Comparison of ENCODE assay signal across 16 cellular contexts in the genomic region with DNA sequence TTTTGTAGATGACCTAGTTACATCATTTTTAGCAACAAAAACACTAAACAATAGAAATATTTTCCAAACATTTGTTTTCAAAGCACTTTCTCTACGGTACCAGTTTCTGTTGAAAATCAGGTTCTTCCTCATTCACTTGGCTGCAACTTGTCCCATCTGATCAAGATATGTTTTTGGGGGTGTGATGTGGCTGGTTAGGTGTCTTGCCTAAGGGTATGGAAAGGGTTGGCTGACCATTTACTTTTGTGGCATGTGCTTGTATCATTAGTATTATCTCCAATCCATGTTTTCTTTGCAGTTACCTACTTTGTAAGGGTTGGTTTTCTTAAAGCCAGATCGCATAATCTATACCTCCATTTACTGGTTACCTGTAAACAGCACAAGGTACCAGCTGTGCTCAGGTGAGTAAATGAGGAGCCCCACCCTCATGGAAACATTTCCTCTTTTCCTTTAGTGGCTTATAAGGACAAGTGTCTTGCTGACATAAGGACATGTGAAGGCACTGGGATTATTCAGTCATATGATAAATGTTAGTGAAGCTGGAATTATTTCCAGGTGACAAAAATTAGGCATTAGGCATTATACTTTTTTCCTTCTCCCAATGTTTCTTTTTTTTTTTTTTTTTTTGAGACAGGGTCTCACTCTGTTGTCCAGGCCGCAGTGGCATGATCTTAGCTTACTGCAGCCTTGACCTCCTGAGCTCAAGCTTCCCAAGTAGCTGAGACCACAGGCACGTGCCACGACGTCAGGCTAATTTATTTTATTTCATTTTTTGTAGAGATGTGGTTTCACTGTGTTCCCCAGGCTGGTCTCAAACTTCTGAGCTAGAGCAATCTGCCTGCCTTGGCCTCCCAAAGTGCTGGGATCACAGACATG.
A peak's percentile ranks its signal among the peaks of the same experiment; 100 is the strongest.
DNase-seq lines count a peak whose midpoint lies in the region; ATAC-seq, FAIRE-seq and TF ChIP-seq lines count a peak whose summit lies in the region.
"Had no signal": no experiment of that assay in that cellular context is flagged by ENCODE, and none has a peak within 500 bp of the region (broad histone marks: within the 10 kb centered on the region; RNA-seq: fewer than 3 reads in every experiment).

No MANE protein-coding gene starts in this region.

- H3K4me3 ChIP-seq in K562 (no peak overlapping the region), small intestine (ENCODE audit: low read depth in 1 of 2, low read length in 2 of 2) (no peak overlapping the region)

- no peak overlapping the region for H2AFZ ChIP-seq in K562 (ENCODE audit: low read depth, low read length)

- H3K27me3 ChIP-seq in K562 (ENCODE audit: control insufficient read depth in 2 of 2, insufficient read depth in 2 of 2, low read length in 2 of 2) (no peaks in the 10 kb centered on the region), small intestine (ENCODE audit: control insufficient read depth in 2 of 2, insufficient read depth in 2 of 2, low read length in 2 of 2) (no peaks in the 10 kb centered on the region)

- H4K20me1 ChIP-seq in K562 (replicated peaks; ENCODE audit: control insufficient read depth, insufficient read depth, low read length): 0 out of 2 replicates have a peak, but pooled peaks cover 5% of the 10 kb centered on the region

- no peaks in the 10 kb centered on the region for H3K27me3 Mint-ChIP-seq in activated naive CD8-positive, alpha-beta T cell
- no peaks in the 10 kb centered on the region for H3K27me3 Mint-ChIP-seq in activated naive CD8-positive, alpha-beta T cell treated with anti-CD3 and anti-CD28 coated beads, Interleukin-2, amount 50 U/mL, for 24 hours
- H3K27me3 Mint-ChIP-seq: CD4-positive, alpha-beta T cell had no signal

- TF ChIP-seq RAD21 in K562 (CRISPR knock-in tag; conservative IDR thresholded peaks at IDR 0.05 in 1 of 2, IDR thresholded peaks at IDR 0.05 in 1 of 2): no peak

- FAIRE-seq in K562 (lab: Jason Lieb, UNC) (peak; percentile 35), small intestine (lab: Jason Lieb, UNC) (no peak)
- FAIRE-seq: A204.1 had no signal

- ATAC-seq in activated naive CD8-positive, alpha-beta T cell treated with anti-CD3 and anti-CD28 coated beads, Interleukin-2, amount 50 U/mL, for 24 hours: no peak
- no peak for ATAC-seq in K562
- no peak for ATAC-seq in GM19455 (IDR thresholded peaks at IDR 0.05; ENCODE audit: unreplicated experiment)
- ATAC-seq in HG02571 (IDR thresholded peaks at IDR 0.05; ENCODE audit: unreplicated experiment): no peak

- CTCF ChIA-PET in K562 (lab: Yijun Ruan, JAX; ENCODE audit: low intra/inter-chr PET ratio): interaction anchor here (0.6 kb wide), 1 partner anchor 16 kb away, joined by 3 read pairs; no protein-coding TSS in a partner anchor

- POLR2A ChIA-PET in K562 (lab: Yijun Ruan, JAX): interaction anchor here (1.0 kb wide), 1 partner anchor 11 kb away, joined by 3 read pairs; no protein-coding TSS in a partner anchor

- H3K4me1 Mint-ChIP-seq in activated naive CD8-positive, alpha-beta T cell (ENCODE audit: low read depth): peaks cover 4% of the 10 kb centered on the region
- H3K4me1 Mint-ChIP-seq in activated naive CD8-positive, alpha-beta T cell treated with anti-CD3 and anti-CD28 coated beads, Interleukin-2, amount 50 U/mL, for 24 hours: peaks cover 17% of the 10 kb centered on the region

- no peak for DNase-seq in activated naive CD8-positive, alpha-beta T cell treated with anti-CD3 and anti-CD28 coated beads, Interleukin-2, amount 50 U/mL, for 24 hours
- DNase-seq in HuH-7.5 (ENCODE audit: low spot score) (peak; percentile 35), K562 (ENCODE audit: extremely low read depth in 1 of 4, low spot score in 3 of 4) (no peak), small intestine (peak; percentile 20), dermis blood vessel endothelial cell (no peak)
- DNase-seq: CD4-positive, alpha-beta T cell; NCI-H1105; NCI-H2081; NCI-H510A; NCI-H774; SHP77 had no signal

- H3K4me1 ChIP-seq in K562 (replicated peaks in 1 of 2; ENCODE audit: control insufficient read depth in 2 of 2, insufficient read depth in 2 of 2, low read length in 2 of 2) (no peaks in the 10 kb centered on the region), small intestine (ENCODE audit: control insufficient read depth in 2 of 2, insufficient read depth in 1 of 2, low read depth in 1 of 2, low read length in 1 of 2) (no peaks in the 10 kb centered on the region)

- H3K9me1 ChIP-seq in K562 (ENCODE audit: control insufficient read depth, insufficient read depth, low read length): no peaks in the 10 kb centered on the region

- H3K27ac ChIP-seq in K562 (ENCODE audit: extremely low read depth, low read depth, low read length): no peak overlapping the region
- H3K27ac ChIP-seq in small intestine (ENCODE audit: low read depth in 1 of 2, low read length in 1 of 2): no peak overlapping the region
- H3K27ac ChIP-seq: HL-60 had no signal

- no peaks in the 10 kb centered on the region for H3K36me3 ChIP-seq in K562 (ENCODE audit: control insufficient read depth, insufficient read depth, low read length)
- H3K36me3 ChIP-seq in small intestine (ENCODE audit: control insufficient read depth in 2 of 2, insufficient read depth in 2 of 2, low read length in 2 of 2): no peaks in the 10 kb centered on the region

- 86% methylated on average over 6 of the region's 6 CpGs for WGBS in K562 (ENCODE audit: insufficient coverage, low coverage, missing lambda C conversion rate)
- WGBS in small intestine, 3 donors: 85 to 86% (median 85%) methylated on average over 6 of the region's 6 CpGs

- H3K4me3 Mint-ChIP-seq in activated naive CD8-positive, alpha-beta T cell: no peak overlapping the region
- H3K4me3 Mint-ChIP-seq in activated naive CD8-positive, alpha-beta T cell treated with anti-CD3 and anti-CD28 coated beads, Interleukin-2, amount 50 U/mL, for 24 hours: no peak overlapping the region
- H3K4me3 Mint-ChIP-seq: CD4-positive, alpha-beta T cell had no signal

- TF ChIP-seq POLR2A in K562 (conservative IDR thresholded peaks at IDR 0.05): no peak

- in situ Hi-C loops in K562 (cut with MboI): no loop called here

- H3K36me3 Mint-ChIP-seq in activated naive CD8-positive, alpha-beta T cell: peaks cover 2% of the 10 kb centered on the region
- no peaks in the 10 kb centered on the region for H3K36me3 Mint-ChIP-seq in activated naive CD8-positive, alpha-beta T cell treated with anti-CD3 and anti-CD28 coated beads, Interleukin-2, amount 50 U/mL, for 24 hours (ENCODE audit: low read depth)

- no peak for TF ChIP-seq EP300 in K562 (IDR thresholded peaks at IDR 0.05; ENCODE audit: low read length)

- H3K9ac ChIP-seq in K562 (ENCODE audit: insufficient read depth in 1 of 2, low read depth in 2 of 2, low read length in 2 of 2): no peak overlapping the region

- H3K9me3 Mint-ChIP-seq in activated naive CD8-positive, alpha-beta T cell (ENCODE audit: low read depth): no peaks in the 10 kb centered on the region
- no peaks in the 10 kb centered on the region for H3K9me3 Mint-ChIP-seq in activated naive CD8-positive, alpha-beta T cell treated with anti-CD3 and anti-CD28 coated beads, Interleukin-2, amount 50 U/mL, for 24 hours
- H3K9me3 Mint-ChIP-seq: CD4-positive, alpha-beta T cell had no signal

- no peaks in the 10 kb centered on the region for H3K79me2 ChIP-seq in K562 (ENCODE audit: control insufficient read depth, insufficient read depth, low read length)

- TF ChIP-seq CTCF in K562 (IDR thresholded peaks at IDR 0.05 in 2 of 3, conservative IDR thresholded peaks at IDR 0.05 in 1 of 3; ENCODE audit: insufficient read depth in 2 of 3, low read depth in 1 of 3, low read length in 3 of 3): no peak

- H3K9me3 ChIP-seq in K562 (replicated peaks; ENCODE audit: control insufficient read depth, insufficient read depth, low read depth, low read length) (no peaks in the 10 kb centered on the region), small intestine (ENCODE audit: control insufficient read depth, low read depth) (no peaks in the 10 kb centered on the region)

- H3K27ac Mint-ChIP-seq in activated naive CD8-positive, alpha-beta T cell: peak overlapping the region; percentile 34
- H3K27ac Mint-ChIP-seq in activated naive CD8-positive, alpha-beta T cell treated with anti-CD3 and anti-CD28 coated beads, Interleukin-2, amount 50 U/mL, for 24 hours: no peak overlapping the region
- H3K27ac Mint-ChIP-seq: CD4-positive, alpha-beta T cell had no signal

- no TSS peak for BruUV-seq in K562 (replicated peaks; lab: Mats Ljungman, UMichigan)

- intact Hi-C loops in K562 (cut with micrococcal nuclease): no loop called here

- H3K4me2 ChIP-seq in K562 (ENCODE audit: insufficient read depth, low read length): no peak overlapping the region

TF ChIP-seq in K562, 482 proteins besides CTCF, POLR2A, EP300 and RAD21 (continues in another document):
- TF ChIP-seq CHD4 (IDR thresholded peaks at IDR 0.05; ENCODE audit: insufficient read depth, insufficient replicate concordance, low read depth, low read length, poor library complexity, severe bottlenecking): no peak
- TF ChIP-seq POLR2G (IDR thresholded peaks at IDR 0.05; ENCODE audit: low read depth, low read length): no peak
- TF ChIP-seq, protein P1, sequence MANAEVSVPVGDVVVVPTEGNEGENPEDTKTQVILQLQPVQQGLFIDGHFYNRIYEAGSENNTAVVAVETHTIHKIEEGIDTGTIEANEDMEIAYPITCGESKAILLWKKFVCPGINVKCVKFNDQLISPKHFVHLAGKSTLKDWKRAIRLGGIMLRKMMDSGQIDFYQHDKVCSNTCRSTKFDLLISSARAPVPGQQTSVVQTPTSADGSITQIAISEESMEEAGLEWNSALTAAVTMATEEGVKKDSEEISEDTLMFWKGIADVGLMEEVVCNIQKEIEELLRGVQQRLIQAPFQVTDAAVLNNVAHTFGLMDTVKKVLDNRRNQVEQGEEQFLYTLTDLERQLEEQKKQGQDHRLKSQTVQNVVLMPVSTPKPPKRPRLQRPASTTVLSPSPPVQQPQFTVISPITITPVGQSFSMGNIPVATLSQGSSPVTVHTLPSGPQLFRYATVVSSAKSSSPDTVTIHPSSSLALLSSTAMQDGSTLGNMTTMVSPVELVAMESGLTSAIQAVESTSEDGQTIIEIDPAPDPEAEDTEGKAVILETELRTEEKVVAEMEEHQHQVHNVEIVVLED (CRISPR knock-in tag; IDR thresholded peaks at IDR 0.05): no peak
- TF ChIP-seq, protein P2, sequence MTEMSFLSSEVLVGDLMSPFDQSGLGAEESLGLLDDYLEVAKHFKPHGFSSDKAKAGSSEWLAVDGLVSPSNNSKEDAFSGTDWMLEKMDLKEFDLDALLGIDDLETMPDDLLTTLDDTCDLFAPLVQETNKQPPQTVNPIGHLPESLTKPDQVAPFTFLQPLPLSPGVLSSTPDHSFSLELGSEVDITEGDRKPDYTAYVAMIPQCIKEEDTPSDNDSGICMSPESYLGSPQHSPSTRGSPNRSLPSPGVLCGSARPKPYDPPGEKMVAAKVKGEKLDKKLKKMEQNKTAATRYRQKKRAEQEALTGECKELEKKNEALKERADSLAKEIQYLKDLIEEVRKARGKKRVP (CRISPR knock-in tag; IDR thresholded peaks at IDR 0.05): no peak
- TF ChIP-seq ZNF408 (CRISPR knock-in tag; IDR thresholded peaks at IDR 0.05; ENCODE audit: low read depth): no peak

Comparison
In these comparisons a context has a peak if more than half of its experiments do, and no peak if none do; other contexts are left out.
1. DNase-seq: peak in HuH-7.5 (single experiment) and small intestine (single experiment); none in activated naive CD8-positive, alpha-beta T cell treated with anti-CD3 and anti-CD28 coated beads, Interleukin-2, amount 50 U/mL, for 24 hours (single experiment), K562 (0 of 4) and dermis blood vessel endothelial cell (single experiment).